Comparison of ENCODE assay signal across 9 cellular contexts in genomic region chr1:18859560-18859959, GRCh38. TPM values are rescaled to one million over a fixed set of nuclear protein-coding genes. Genes with fewer than 3 reads are reported as not detected.
"Had no signal": no experiment of that assay in that cellular context is flagged by ENCODE, and none has a peak within 500 bp of the region (broad histone marks: within the 10 kb centered on the region; RNA-seq: fewer than 3 reads in every experiment).

Gene TAS1R2, minus strand, starts transcription at chr1:18859660. Its CDS starts 0 bp downstream, at chr1:18859660.

- DNase-seq: IMR-90, KBM-7, KG1 had no signal

- H3K4me1 Mint-ChIP-seq: IgD-negative memory B cell had no signal

- H3K9me3 Mint-ChIP-seq: IgD-negative memory B cell had no signal

- FAIRE-seq: HepG2, K562 had no signal

- H3K4me3 Mint-ChIP-seq: IgD-negative memory B cell had no signal

- H3K4me3 ChIP-seq: K562 had no signal

- H3K27ac ChIP-seq: HL-60 had no signal

- H3K27ac Mint-ChIP-seq: IgD-negative memory B cell had no signal

- H3K36me3 Mint-ChIP-seq: IgD-negative memory B cell had no signal

- ATAC-seq: HepG2, K562 had no signal

RNA-seq across cellular contexts. Expression of gene TAS1R2, which starts in this region (rescaled TPM):
- total RNA-seq: HepG2, HT-29, HT1080, IMR-90, K562 had no signal
- polyA plus RNA-seq: HepG2, IgD-negative memory B cell, IMR-90, K562 had no signal
